In the genomic region with DNA sequence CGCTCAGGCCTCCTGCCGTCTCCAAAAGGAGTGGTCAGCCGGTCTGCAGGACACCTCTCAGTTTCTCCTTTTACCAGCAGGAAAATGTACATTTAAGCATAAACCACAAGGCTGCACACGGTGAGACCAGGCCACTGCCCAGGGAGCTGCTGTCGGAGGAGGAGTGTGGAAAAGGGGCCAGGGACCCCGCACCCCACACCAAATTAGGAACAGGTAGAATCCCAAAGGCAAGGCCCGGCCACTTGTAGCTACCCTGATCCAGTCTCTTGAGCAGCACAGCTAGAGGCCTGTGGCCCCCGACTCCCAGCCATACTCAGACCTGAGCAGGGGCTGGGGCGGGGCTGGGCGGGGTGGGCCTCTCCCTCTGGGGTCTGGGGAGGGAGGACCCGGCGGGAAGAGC, we compare ENCODE assay signal across 14 cellular contexts.
DNase-seq lines count a peak whose midpoint lies in the region; ATAC-seq and TF ChIP-seq lines count a peak whose summit lies in the region.
"Had no signal": no experiment of that assay in that cellular context is flagged by ENCODE, and none has a peak within 500 bp of the region (broad histone marks: within the 10 kb centered on the region; RNA-seq: fewer than 3 reads in every experiment).

No MANE protein-coding gene starts in this region.

- ATAC-seq in natural killer cell treated with Interleukin-12 subunit alpha and Interleukin-12 subunit beta and Interleukin-15 and Interleukin-18, amount 100 ng/mL, for 72 hours: no peak
- ATAC-seq in GM21367 (IDR thresholded peaks at IDR 0.05; ENCODE audit: unreplicated experiment): no peak
- ATAC-seq in GM19324 (IDR thresholded peaks at IDR 0.05; ENCODE audit: low FRiP score, unreplicated experiment): no peak
- ATAC-seq: gastrocnemius medialis, psoas muscle had no signal

- TF ChIP-seq CTCF in GM20000 (IDR thresholded peaks at IDR 0.05; ENCODE audit: extremely low read depth, missing control alignments): no peak

- no peaks in the 10 kb centered on the region for H3K9me3 Mint-ChIP-seq in activated CD4-positive, alpha-beta T cell treated with anti-CD3 and anti-CD28 coated beads, Interleukin-2, amount 10 ng/mL, durations not matched to agents 24 days and 14 days
- no peaks in the 10 kb centered on the region for H3K9me3 Mint-ChIP-seq in activated naive CD8-positive, alpha-beta T cell treated with anti-CD3 and anti-CD28 coated beads for 36 hours
- no peaks in the 10 kb centered on the region for H3K9me3 Mint-ChIP-seq in natural killer cell treated with Interleukin-12 subunit alpha and Interleukin-12 subunit beta and Interleukin-15 and Interleukin-18, amount 100 ng/mL, for 72 hours
- H3K9me3 Mint-ChIP-seq: neural crest cell had no signal

- H3K27me3 Mint-ChIP-seq in activated CD4-positive, alpha-beta T cell treated with anti-CD3 and anti-CD28 coated beads, Interleukin-2, amount 10 ng/mL, durations not matched to agents 24 days and 14 days: no peaks in the 10 kb centered on the region
- H3K27me3 Mint-ChIP-seq in activated naive CD8-positive, alpha-beta T cell treated with anti-CD3 and anti-CD28 coated beads for 36 hours: peaks cover 7% of the 10 kb centered on the region
- no peaks in the 10 kb centered on the region for H3K27me3 Mint-ChIP-seq in natural killer cell treated with Interleukin-12 subunit alpha and Interleukin-12 subunit beta and Interleukin-15 and Interleukin-18, amount 100 ng/mL, for 72 hours

- H3K4me3 Mint-ChIP-seq in activated CD4-positive, alpha-beta T cell treated with anti-CD3 and anti-CD28 coated beads, Interleukin-2, amount 10 ng/mL, durations not matched to agents 24 days and 14 days: peak overlapping the region; percentile 77
- peak overlapping the region; percentile 65 for H3K4me3 Mint-ChIP-seq in activated naive CD8-positive, alpha-beta T cell treated with anti-CD3 and anti-CD28 coated beads for 36 hours
- no peak overlapping the region for H3K4me3 Mint-ChIP-seq in natural killer cell treated with Interleukin-12 subunit alpha and Interleukin-12 subunit beta and Interleukin-15 and Interleukin-18, amount 100 ng/mL, for 72 hours
- H3K4me3 Mint-ChIP-seq: neural crest cell had no signal

- peaks cover 39% of the 10 kb centered on the region for H3K4me1 Mint-ChIP-seq in activated CD4-positive, alpha-beta T cell treated with anti-CD3 and anti-CD28 coated beads, Interleukin-2, amount 10 ng/mL, durations not matched to agents 24 days and 14 days
- peaks cover 54% of the 10 kb centered on the region for H3K4me1 Mint-ChIP-seq in activated naive CD8-positive, alpha-beta T cell treated with anti-CD3 and anti-CD28 coated beads for 36 hours
- H3K4me1 Mint-ChIP-seq in natural killer cell treated with Interleukin-12 subunit alpha and Interleukin-12 subunit beta and Interleukin-15 and Interleukin-18, amount 100 ng/mL, for 72 hours (ENCODE audit: low read depth in 2 of 2): peaks cover 34 to 46% of the 10 kb centered on the region in 2 donors

- H3K36me3 Mint-ChIP-seq in activated CD4-positive, alpha-beta T cell treated with anti-CD3 and anti-CD28 coated beads, Interleukin-2, amount 10 ng/mL, durations not matched to agents 24 days and 14 days (ENCODE audit: low read depth): peaks cover 78% of the 10 kb centered on the region
- peaks cover 74% of the 10 kb centered on the region for H3K36me3 Mint-ChIP-seq in activated naive CD8-positive, alpha-beta T cell treated with anti-CD3 and anti-CD28 coated beads for 36 hours
- H3K36me3 Mint-ChIP-seq in natural killer cell treated with Interleukin-12 subunit alpha and Interleukin-12 subunit beta and Interleukin-15 and Interleukin-18, amount 100 ng/mL, for 72 hours: peaks cover 9% of the 10 kb centered on the region

- H3K27ac Mint-ChIP-seq in activated CD4-positive, alpha-beta T cell treated with anti-CD3 and anti-CD28 coated beads, Interleukin-2, amount 10 ng/mL, durations not matched to agents 24 days and 14 days: peak overlapping the region; percentile 91
- peak overlapping the region; percentile 92 for H3K27ac Mint-ChIP-seq in activated naive CD8-positive, alpha-beta T cell treated with anti-CD3 and anti-CD28 coated beads for 36 hours
- peak overlapping the region; percentile 86 to 87 for H3K27ac Mint-ChIP-seq in natural killer cell treated with Interleukin-12 subunit alpha and Interleukin-12 subunit beta and Interleukin-15 and Interleukin-18, amount 100 ng/mL, for 72 hours

- intact Hi-C loops in activated CD4-positive, alpha-beta T cell treated with anti-CD3 and anti-CD28 coated beads, Interleukin-2, amount 10 ng/mL, durations not matched to agents 24 days and 14 days (cut with micrococcal nuclease): loop anchor here (5.0 to 10.0 kb wide), 2 partner anchors 95 to 138 kb away; a partner anchor contains a TSS

- DNase-seq in activated CD4-positive, alpha-beta T cell treated with anti-CD3 and anti-CD28 coated beads, Interleukin-2, amount 10 ng/mL, durations not matched to agents 24 days and 14 days: no peak
- DNase-seq in activated CD4-positive, alpha-beta T cell treated with anti-CD3 and anti-CD28 coated beads for 48 hours: no peak
- peak; percentile 10 for DNase-seq in GM20000 (ENCODE audit: low spot score)
- DNase-seq in activated naive CD8-positive, alpha-beta T cell treated with anti-CD3 and anti-CD28 coated beads for 36 hours: no peak
- peak; percentile 59 for DNase-seq in natural killer cell treated with Interleukin-12 subunit alpha and Interleukin-12 subunit beta and Interleukin-15 and Interleukin-18, amount 100 ng/mL, for 72 hours (ENCODE audit: low spot score)
- no peak for DNase-seq in HUDEP-2 (lab: John Stamatoyannopoulos, UW; ENCODE audit: unreplicated experiment in 76 of 76)
- DNase-seq: erythroblast, gastrocnemius medialis, mesendoderm, psoas muscle, uterus had no signal

Comparison
In these comparisons a context has a peak if more than half of its experiments do, and no peak if none do; other contexts are left out.
1. DNase-seq: peak in GM20000 (single experiment) and natural killer cell treated with Interleukin-12 subunit alpha and Interleukin-12 subunit beta and Interleukin-15 and Interleukin-18, amount 100 ng/mL, for 72 hours (single experiment); none in activated CD4-positive, alpha-beta T cell treated with anti-CD3 and anti-CD28 coated beads, Interleukin-2, amount 10 ng/mL, durations not matched to agents 24 days and 14 days (single experiment), activated CD4-positive, alpha-beta T cell treated with anti-CD3 and anti-CD28 coated beads for 48 hours (single experiment), activated naive CD8-positive, alpha-beta T cell treated with anti-CD3 and anti-CD28 coated beads for 36 hours (single experiment) and HUDEP-2 (0 of 76).
2. Peak in every context shown above with its lines, with median percentiles within 50 percentile points of each other: H3K27ac Mint-ChIP-seq.